Comparison of ENCODE assay signal across 17 cellular contexts in the genomic region with DNA sequence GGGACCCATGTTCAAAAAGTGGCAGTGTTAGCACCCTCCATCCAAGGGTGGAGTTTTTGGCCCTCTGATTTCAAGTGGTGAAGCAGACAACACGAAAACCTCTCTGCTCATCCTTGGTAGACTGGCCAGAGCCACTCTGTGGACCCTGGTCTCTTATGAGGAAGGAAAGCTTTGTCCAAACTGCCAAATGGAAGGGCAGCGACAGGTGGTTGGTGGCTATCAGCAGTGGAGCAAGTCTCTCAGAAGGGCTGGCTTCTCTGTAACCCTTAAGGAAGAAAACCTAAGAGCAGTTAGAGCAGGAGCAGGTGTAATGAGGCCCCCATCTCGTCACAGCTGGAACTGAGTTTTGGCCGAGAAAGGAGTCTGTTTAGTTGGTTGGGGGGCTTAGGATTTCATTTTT.
A peak's percentile ranks its signal among the peaks of the same experiment; 100 is the strongest.
DNase-seq lines count a peak whose midpoint lies in the region; ATAC-seq and TF ChIP-seq lines count a peak whose summit lies in the region.
"Had no signal": no experiment of that assay in that cellular context is flagged by ENCODE, and none has a peak within 500 bp of the region (broad histone marks: within the 10 kb centered on the region; RNA-seq: fewer than 3 reads in every experiment).

No MANE protein-coding gene starts in this region.

- intact Hi-C loops in IMR-90 (cut with micrococcal nuclease), result no loop called here
- intact Hi-C loops in esophagus squamous epithelium (cut with DNase I), result no loop called here

- H4K20me1 ChIP-seq in IMR-90 (ENCODE audit: insufficient read depth, low read length), result no peaks in the 10 kb centered on the region

- POLR2A ChIA-PET in IMR-90 (lab: Charles Lee; ENCODE audit: unreplicated experiment), result no interaction called here

- no peak overlapping the region for H3K9ac ChIP-seq in IMR-90 (ENCODE audit: low read depth, low read length)

- H3K4me2 ChIP-seq in IMR-90 (ENCODE audit: low read depth, low read length), result no peak overlapping the region
- H3K4me2 ChIP-seq: GM23338 had no signal

- peak overlapping the region; percentile 27; the same call in 1 of the 2 replicates for H4K91ac ChIP-seq in IMR-90 (ENCODE audit: insufficient read depth, low read depth, low read length)

- no peak overlapping the region for H3K4me3 ChIP-seq in IMR-90 (ENCODE audit: insufficient read depth, low read depth, low read length)
- no peak overlapping the region for H3K4me3 ChIP-seq in SJCRH30
- no peak overlapping the region for H3K4me3 ChIP-seq in esophagus squamous epithelium
- H3K4me3 ChIP-seq: GM23338 had no signal

- H4K8ac ChIP-seq in IMR-90 (ENCODE audit: low read depth in 2 of 2, low read length in 2 of 2), result no peak overlapping the region

- ATAC-seq in IMR-90 (ENCODE audit: low read depth) (no peak), HG02840 (IDR thresholded peaks at IDR 0.05; ENCODE audit: low FRiP score, unreplicated experiment) (no peak)
- ATAC-seq: GM23338, HCT116, HepG2 had no signal

- in situ Hi-C loops in IMR-90 (cut with MboI; ENCODE audit: low sequenced_read_pairs), result no loop called here

- no peak for TF ChIP-seq CTCF in IMR-90 (conservative IDR thresholded peaks at IDR 0.05; ENCODE audit: low read depth, low read length)
- TF ChIP-seq CTCF in esophagus squamous epithelium (IDR thresholded peaks at IDR 0.05), result no peak

- no peak for TF ChIP-seq POLR2A in IMR-90 (IDR thresholded peaks at IDR 0.05; ENCODE audit: low read depth, low read length)
- TF ChIP-seq POLR2A in esophagus squamous epithelium (IDR thresholded peaks at IDR 0.05), result no peak

- no peak overlapping the region for H4K5ac ChIP-seq in IMR-90 (ENCODE audit: low read depth, low read length)

- no peaks in the 10 kb centered on the region for H3K36me3 ChIP-seq in IMR-90 (ENCODE audit: control insufficient read depth, insufficient read depth, low read length)
- H3K36me3 ChIP-seq in SJCRH30, result no peaks in the 10 kb centered on the region
- no peaks in the 10 kb centered on the region for H3K36me3 ChIP-seq in esophagus squamous epithelium

- BruUV-seq in IMR-90 (replicated peaks; lab: Mats Ljungman, UMichigan), result no TSS peak

- H2AFZ ChIP-seq in IMR-90 (replicated peaks; ENCODE audit: low read length, poor library complexity), result no peak overlapping the region
- H2AFZ ChIP-seq: GM23338 had no signal

- TF ChIP-seq RAD21 in IMR-90 (IDR thresholded peaks at IDR 0.05; ENCODE audit: low read length), result no peak

- H3K9me3 ChIP-seq in IMR-90 (ENCODE audit: control insufficient read depth, insufficient read depth, low read length) (no peaks in the 10 kb centered on the region), SJCRH30 (replicated peaks) (no peaks in the 10 kb centered on the region), esophagus squamous epithelium (no peaks in the 10 kb centered on the region)
- H3K9me3 ChIP-seq: Caco-2 had no signal

- peaks cover 6% of the 10 kb centered on the region for H3K9me1 ChIP-seq in IMR-90 (ENCODE audit: insufficient read depth, low read length)

- DNase-seq in IMR-90 (no peak), SJCRH30 (peak; percentile 74 to 88), myocyte (ENCODE audit: low read depth) (peak; percentile 81), esophagus squamous epithelium (lab: John Stamatoyannopoulos, UW) (no peak), DMS53 treated with DMSO at 0.1 percent for 48 hours (lab: John Stamatoyannopoulos, UW; ENCODE audit: unreplicated experiment) (no peak), SW480 (ENCODE audit: low spot score) (no peak)
- DNase-seq: AML-193; Caco-2; CD4-positive, alpha-beta T cell; DMS79 treated with DMSO at 0.1 percent for 48 hours; GF-D8; H7 had no signal

- no peak overlapping the region for H3K18ac ChIP-seq in IMR-90 (ENCODE audit: low read depth, low read length)

- 0 out of 2 replicates have a peak overlapping the region, but pooled peaks have one; percentile 25 for H2AK5ac ChIP-seq in IMR-90 (ENCODE audit: low read depth, low read length)

- H3K4me1 ChIP-seq in IMR-90 (ENCODE audit: control insufficient read depth, insufficient read depth, low read length), result peaks cover 5% of the 10 kb centered on the region; the same call in 1 of the 2 replicates
- peaks cover 8% of the 10 kb centered on the region; the same call in 1 of the 2 replicates for H3K4me1 ChIP-seq in SJCRH30
- no peaks in the 10 kb centered on the region for H3K4me1 ChIP-seq in esophagus squamous epithelium
- H3K4me1 ChIP-seq: Caco-2 had no signal

- peak overlapping the region; percentile 12; the same call in 1 of the 2 replicates for H2BK120ac ChIP-seq in IMR-90 (ENCODE audit: low read depth, low read length)

- no peak overlapping the region for H2BK20ac ChIP-seq in IMR-90 (ENCODE audit: low read depth, low read length)

- no peak overlapping the region for H2BK5ac ChIP-seq in IMR-90 (ENCODE audit: low read depth, low read length, poor library complexity, severe bottlenecking)

- no peak overlapping the region for H3K23ac ChIP-seq in IMR-90 (ENCODE audit: low read depth, low read length)

- 0 out of 3 replicates have a peak overlapping the region, but pooled peaks have one; percentile 27 for H2BK15ac ChIP-seq in IMR-90 (ENCODE audit: low read depth, low read length)

- H3K27ac ChIP-seq in IMR-90 (ENCODE audit: insufficient read depth, low read length) (no peak overlapping the region), SJCRH30 (peak overlapping the region; percentile 41), esophagus squamous epithelium (no peak overlapping the region)
- H3K27ac ChIP-seq: C4-2B had no signal

- peak overlapping the region; percentile 57; the same call in 1 of the 2 replicates for H3K4ac ChIP-seq in IMR-90 (ENCODE audit: low read depth, low read length)

- CTCF ChIA-PET in IMR-90 (lab: Yijun Ruan, JAX), result interaction anchor here (0.6 to 1.3 kb wide), 4 partner anchors 14 to 364 kb away, joined by 3 to 5 read pairs (median 3); a partner anchor contains a TSS

- dilution Hi-C loops in IMR-90 (cut with HindIII; ENCODE audit: low sequenced_read_pairs, unreplicated experiment), result no loop called here

- no CpG with 5 or more reads among the region's 4 CpGs for WGBS in IMR-90 (ENCODE audit: extremely low coverage in 2 of 2, insufficient read length in 1 of 2), 2 experiments
- WGBS in esophagus squamous epithelium, 2 donors, result 63 to 79% methylated on average over 3 to 4 of the region's 4 CpGs

- no peak overlapping the region for H2AK9ac ChIP-seq in IMR-90 (replicated peaks; ENCODE audit: low read depth, low read length, poor library complexity)

- no peaks in the 10 kb centered on the region for H3K79me1 ChIP-seq in IMR-90 (ENCODE audit: low read depth in 1 of 2, low read length in 2 of 2)

- H3K27me3 ChIP-seq in IMR-90 (ENCODE audit: control insufficient read depth, insufficient read depth, low read length), result no peaks in the 10 kb centered on the region
- H3K27me3 ChIP-seq in SJCRH30, result no peaks in the 10 kb centered on the region
- peaks cover 0 to 7% (median 0%) of the 10 kb centered on the region in 4 donors for H3K27me3 ChIP-seq in esophagus squamous epithelium

- H3K14ac ChIP-seq in IMR-90 (replicated peaks; ENCODE audit: low read depth, low read length), result no peak overlapping the region

- H3K56ac ChIP-seq in IMR-90 (ENCODE audit: extremely low read depth, insufficient read depth, low read length), result no peak overlapping the region

TF ChIP-seq in IMR-90, 13 proteins besides CTCF, POLR2A, EP300 and RAD21:
- TF ChIP-seq FOS (IDR thresholded peaks at IDR 0.05; ENCODE audit: low read depth, low read length), result no peak
- no peak for TF ChIP-seq MXI1 (IDR thresholded peaks at IDR 0.05; ENCODE audit: borderline replicate concordance, low read depth, low read length)
- no peak for TF ChIP-seq RCOR1 (IDR thresholded peaks at IDR 0.05; ENCODE audit: insufficient replicate concordance, low read length)
- no peak for TF ChIP-seq BHLHE40 (IDR thresholded peaks at IDR 0.05; ENCODE audit: low read depth, low read length)

Comparison
In these comparisons a context has a peak if more than half of its experiments do, and no peak if none do; other contexts are left out.
1. DNase-seq: peak in SJCRH30 (2 of 2) and myocyte (single experiment); none in IMR-90 (single experiment), esophagus squamous epithelium (single experiment), DMS53 treated with DMSO at 0.1 percent for 48 hours (single experiment) and SW480 (single experiment).